33 cellular contexts compared by ENCODE assay signal in the genomic region with DNA sequence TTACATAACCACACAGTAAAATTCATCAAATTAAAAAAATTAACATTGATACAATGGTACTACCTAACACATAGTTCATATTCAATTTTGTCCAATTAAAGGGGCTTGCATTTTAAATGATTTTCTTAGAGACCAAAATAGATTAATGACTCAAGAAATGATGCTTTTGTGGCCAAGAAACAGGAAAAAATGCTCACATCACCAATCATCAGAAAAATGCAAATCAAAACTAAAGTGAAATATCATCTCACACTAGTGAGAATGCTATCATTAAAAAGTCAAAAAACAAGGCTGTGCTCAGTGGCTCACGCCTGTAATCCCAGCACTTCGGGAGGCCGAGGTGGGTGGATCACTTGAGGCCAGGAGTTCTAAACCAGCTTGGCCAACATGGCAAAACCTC.
"Had no signal": no experiment of that assay in that cellular context is flagged by ENCODE, and none has a peak within 500 bp of the region (broad histone marks: within the 10 kb centered on the region; RNA-seq: fewer than 3 reads in every experiment).

No MANE protein-coding gene starts in this region.

- H3K9me3 ChIP-seq: MG63 had no signal

- H3K36me3 ChIP-seq: MG63 had no signal

- H3K27me3 ChIP-seq: MG63 had no signal

- H3K4me3 ChIP-seq: MG63 had no signal

- DNase-seq: Kasumi-1, MG63, MM.1S, MV-4-11, NCI-H1048, NCI-H1092, NCI-H1092 treated with DMSO at 0.1 percent for 48 hours, NCI-H1105, NCI-H1105 treated with DMSO at 0.1 percent for 48 hours, NCI-H1417 treated with DMSO at 0.1 percent for 48 hours, NCI-H1436, NCI-H1436 treated with DMSO at 0.1 percent for 48 hours, NCI-H146, NCI-H1694, NCI-H1694 treated with DMSO at 0.1 percent for 48 hours, NCI-H187, NCI-H187 treated with DMSO at 0.1 percent for 48 hours, NCI-H1930, NCI-H2029, NCI-H2029 treated with DMSO at 0.1 percent for 48 hours, NCI-H2081, NCI-H2081 treated with DMSO at 0.1 percent for 48 hours, NCI-H2107, NCI-H2171, NCI-H2227 treated with DMSO at 0.1 percent for 48 hours, NCI-H226, NCI-H345, NCI-H446, NCI-H446 treated with DMSO at 0.1 percent for 48 hours, NCI-H510A, NCI-H510A treated with DMSO at 0.1 percent for 48 hours, NCI-H524, NCI-H524 treated with DMSO at 0.1 percent for 48 hours had no signal
